In genomic region chr21:45984584-45985095, GRCh38 we compare ENCODE assay signal across 1 cellular context.
TF ChIP-seq lines count a peak whose summit lies in the region.

No MANE protein-coding gene starts in this region.

TF ChIP-seq in IMR-90, 13 proteins besides CTCF, POLR2A, EP300 and RAD21:
- TF ChIP-seq MXI1 (IDR thresholded peaks at IDR 0.05; ENCODE audit: borderline replicate concordance, low read depth, low read length): no peak
- TF ChIP-seq USF2 (IDR thresholded peaks at IDR 0.05; ENCODE audit: low read depth, low read length): no peak
- no peak for TF ChIP-seq MAFK (IDR thresholded peaks at IDR 0.05; ENCODE audit: low read depth, low read length)
- TF ChIP-seq FOS (IDR thresholded peaks at IDR 0.05; ENCODE audit: low read depth, low read length): no peak
- no peak for TF ChIP-seq CHD1 (IDR thresholded peaks at IDR 0.05; ENCODE audit: low read depth, low read length)
- no peak for TF ChIP-seq NFE2L2 (IDR thresholded peaks at IDR 0.05; ENCODE audit: low read depth, low read length)
- TF ChIP-seq RCOR1 (IDR thresholded peaks at IDR 0.05; ENCODE audit: insufficient replicate concordance, low read length): no peak
- TF ChIP-seq RFX5 (IDR thresholded peaks at IDR 0.05; ENCODE audit: low read depth, low read length): no peak
- no peak for TF ChIP-seq MAZ (IDR thresholded peaks at IDR 0.05; ENCODE audit: borderline replicate concordance, low read depth, low read length)
- TF ChIP-seq CEBPB (IDR thresholded peaks at IDR 0.05; ENCODE audit: low read depth, low read length): no peak
- no peak for TF ChIP-seq ELK1 (IDR thresholded peaks at IDR 0.05; ENCODE audit: borderline replicate concordance, low read depth, low read length)
- TF ChIP-seq BHLHE40 (IDR thresholded peaks at IDR 0.05; ENCODE audit: low read depth, low read length): no peak
- no peak for TF ChIP-seq SMC3 (IDR thresholded peaks at IDR 0.05; ENCODE audit: low read depth, low read length)
